11 cellular contexts compared by ENCODE assay signal in genomic region chr19:655691-656090, GRCh38. TPM values are rescaled to one million over a fixed set of nuclear protein-coding genes. Genes with fewer than 3 reads are reported as not detected.
A peak's percentile ranks its signal among the peaks of the same experiment; 100 is the strongest.
DNase-seq lines count a peak whose midpoint lies in the region; FAIRE-seq and TF ChIP-seq lines count a peak whose summit lies in the region.
"Had no signal": no experiment of that assay in that cellular context is flagged by ENCODE, and none has a peak within 500 bp of the region (broad histone marks: within the 10 kb centered on the region; RNA-seq: fewer than 3 reads in every experiment).

No MANE protein-coding gene starts in this region.

- H3K9me3 Mint-ChIP-seq in CD14-positive monocyte: no peaks in the 10 kb centered on the region
- H3K9me3 Mint-ChIP-seq in brain: no peaks in the 10 kb centered on the region

- H3K27ac Mint-ChIP-seq in CD14-positive monocyte (peak overlapping the region in 5 of 7 donors; percentile 23 to 70 (median 47)), brain (peak overlapping the region in 3 of 5 experiments; percentile 41 to 81 (median 81))

- H3K27me3 Mint-ChIP-seq in CD14-positive monocyte (ENCODE audit: low read depth in 3 of 3) (no peaks in the 10 kb centered on the region), brain (no peaks in the 10 kb centered on the region)

- no peak for TF ChIP-seq CTCF in CD14-positive monocyte (IDR thresholded peaks at IDR 0.05)
- TF ChIP-seq CTCF in brain (conservative IDR thresholded peaks at IDR 0.05): no peak

- no peaks in the 10 kb centered on the region for H3K27me3 ChIP-seq in small intestine (ENCODE audit: control insufficient read depth in 2 of 2, insufficient read depth in 2 of 2, low read length in 2 of 2)
- H3K27me3 ChIP-seq: cardiac muscle cell, vagina had no signal

- H3K4me1 ChIP-seq in small intestine (ENCODE audit: control insufficient read depth in 2 of 2, insufficient read depth in 1 of 2, low read depth in 1 of 2, low read length in 1 of 2): peaks cover 10 to 15% of the 10 kb centered on the region in 2 donors

- no peaks in the 10 kb centered on the region for H3K9me3 ChIP-seq in small intestine (ENCODE audit: control insufficient read depth, low read depth)
- H3K9me3 ChIP-seq: vagina had no signal

- H3K4me1 Mint-ChIP-seq in CD14-positive monocyte: peaks cover 21% of the 10 kb centered on the region
- H3K4me1 Mint-ChIP-seq in brain: peaks cover 28% of the 10 kb centered on the region

- peaks cover 15 to 22% of the 10 kb centered on the region in 2 donors for H3K36me3 ChIP-seq in small intestine (ENCODE audit: control insufficient read depth in 2 of 2, insufficient read depth in 2 of 2, low read length in 2 of 2)

- H3K36me3 Mint-ChIP-seq in CD14-positive monocyte: peaks cover 25 to 71% of the 10 kb centered on the region in 2 donors
- peaks cover 17% of the 10 kb centered on the region for H3K36me3 Mint-ChIP-seq in brain

- no peak overlapping the region for H3K4me3 ChIP-seq in small intestine (ENCODE audit: low read depth in 1 of 2, low read length in 2 of 2)
- H3K4me3 ChIP-seq: cardiac muscle cell, vagina had no signal

- no peak overlapping the region for H3K27ac ChIP-seq in small intestine (ENCODE audit: low read depth in 1 of 2, low read length in 1 of 2)
- H3K27ac ChIP-seq: cardiac muscle cell, vagina had no signal

- no peak for DNase-seq in CD14-positive monocyte (ENCODE audit: low spot score)
- DNase-seq in NCI-H2171 (lab: John Stamatoyannopoulos, UW): no peak
- DNase-seq in small intestine: no peak
- DNase-seq: activated CD4-positive, CD25-positive, alpha-beta regulatory T cell; DMS79 treated with DMSO at 0.1 percent for 48 hours; left ventricle myocardium superior; stimulated activated CD4-positive, alpha-beta T cell treated with anti-CD3 and anti-CD28 coated beads, Interleukin-15, amount 100 ng/mL, for 24 hours had no signal

- WGBS in small intestine, 3 donors: 82 to 84% (median 83%) methylated on average over 17 of the region's 17 CpGs

- intact Hi-C loops in CD14-positive monocyte (cut with micrococcal nuclease): no loop called here

- no peak for FAIRE-seq in small intestine (lab: Jason Lieb, UNC)
- FAIRE-seq: GM12892 had no signal

- H3K4me3 Mint-ChIP-seq in CD14-positive monocyte (no peak overlapping the region), brain (peak overlapping the region in 1 of 5 experiments; percentile 26)

RNA-seq across cellular contexts. Expression of gene RNF126, which starts 7.3 kb away (rescaled TPM):
- 10 to 100 TPM; 29.1 to 31.6 TPM for polyA plus RNA-seq in CD14-positive monocyte
- 58.5 TPM for polyA plus RNA-seq in brain (ENCODE audit: insufficient read depth, low read depth, low replicate concordance)
- polyA plus RNA-seq in small intestine: 10 to 100 TPM; 54.4 to 60.2 (median 56.5) TPM

RNA-seq across cellular contexts. Expression of gene FGF22, which starts 16.0 kb away (rescaled TPM):
- not detected for polyA plus RNA-seq in CD14-positive monocyte
- 1.6 TPM for polyA plus RNA-seq in brain (ENCODE audit: insufficient read depth, low read depth, low replicate concordance)
- polyA plus RNA-seq in small intestine: under 1 TPM in 1 of 3 donors, not detected in 2; 0.30 TPM

RNA-seq across cellular contexts. Expression of gene FSTL3, which starts 20.5 kb away (rescaled TPM):
- polyA plus RNA-seq in CD14-positive monocyte: 1 to 10 TPM; 2.5 to 5.2 TPM
- polyA plus RNA-seq in brain (ENCODE audit: insufficient read depth, low read depth, low replicate concordance): 10.9 TPM
- polyA plus RNA-seq in small intestine: 10 to 100 TPM in 1 of 3 donors, 1 to 10 TPM in 2; 4.0 to 30.0 (median 5.4) TPM

RNA-seq across cellular contexts. Expression of gene POLRMT, which starts 22.4 kb away (rescaled TPM):
- polyA plus RNA-seq in CD14-positive monocyte (10 to 100 TPM; 16.2 to 17.6 TPM), brain (ENCODE audit: insufficient read depth, low read depth, low replicate concordance) (122 TPM), small intestine (100 to 1,000 TPM in 1 of 3 donors, 10 to 100 TPM in 2; 74.1 to 153 (median 99.4) TPM)

RNA-seq across cellular contexts. Expression of gene PRSS57, which starts 39.6 kb away (rescaled TPM):
- polyA plus RNA-seq in CD14-positive monocyte (1 to 10 TPM in 1 of 2 donors, under 1 TPM in 1; 0.78 to 1.4 TPM), brain (ENCODE audit: insufficient read depth, low read depth, low replicate concordance) (not detected), small intestine (not detected)
- polyA plus RNA-seq: cardiac muscle cell had no signal
